In the genomic region with DNA sequence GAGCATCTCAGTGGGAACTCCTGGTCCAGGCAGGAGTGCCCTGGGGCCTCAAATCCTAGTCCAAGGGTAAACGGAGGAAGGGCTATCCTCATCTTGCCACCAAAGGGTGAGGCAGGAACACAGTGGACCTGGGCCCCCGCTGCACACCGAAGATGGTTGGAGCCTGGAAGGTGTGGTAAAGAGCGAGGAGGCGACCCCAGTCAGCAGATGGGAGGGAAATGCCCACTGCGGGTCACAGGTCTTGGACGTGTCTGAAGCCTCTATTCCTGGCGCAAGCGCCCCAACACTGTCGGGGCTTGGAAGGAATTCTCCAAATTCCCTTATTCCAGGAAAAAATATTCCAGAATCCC, we compare ENCODE assay signal across 9 cellular contexts. TPM values are rescaled to one million over a fixed set of nuclear protein-coding genes. Genes with fewer than 3 reads are reported as not detected.
DNase-seq lines count a peak whose midpoint lies in the region; ATAC-seq and TF ChIP-seq lines count a peak whose summit lies in the region.
"Had no signal": no experiment of that assay in that cellular context is flagged by ENCODE, and none has a peak within 500 bp of the region (broad histone marks: within the 10 kb centered on the region; RNA-seq: fewer than 3 reads in every experiment).

No MANE protein-coding gene starts in this region.

- H3K4me1 Mint-ChIP-seq in T-helper 17 cell: no peaks in the 10 kb centered on the region
- peaks cover 18% of the 10 kb centered on the region for H3K4me1 Mint-ChIP-seq in progenitor cell of endocrine pancreas (ENCODE audit: low read depth)

- H3K9me3 ChIP-seq in DND-41 (ENCODE audit: insufficient read depth, low read length, severe bottlenecking): no peaks in the 10 kb centered on the region
- H3K9me3 ChIP-seq in T-helper 17 cell (ENCODE audit: control insufficient read depth, low read length, poor library complexity, severe bottlenecking): no peaks in the 10 kb centered on the region

- H3K79me2 ChIP-seq in DND-41 (ENCODE audit: insufficient read depth, low read length): no peaks in the 10 kb centered on the region

- TF ChIP-seq POLR2A in GM18505 (IDR thresholded peaks at IDR 0.05; ENCODE audit: borderline replicate concordance, extremely low read depth, insufficient read depth, insufficient read length): no peak

- H4K20me1 ChIP-seq in DND-41 (ENCODE audit: insufficient read depth, low read length): peaks cover 10% of the 10 kb centered on the region

- 0 out of 2 replicates have a peak, but pooled peaks cover 3% of the 10 kb centered on the region for H3K4me1 ChIP-seq in DND-41 (ENCODE audit: insufficient read depth, low read length)

- H3K27ac ChIP-seq in DND-41 (ENCODE audit: low read length): no peak overlapping the region

- peaks cover 4% of the 10 kb centered on the region for H3K36me3 Mint-ChIP-seq in T-helper 17 cell (ENCODE audit: low read depth)
- H3K36me3 Mint-ChIP-seq in progenitor cell of endocrine pancreas (ENCODE audit: insufficient read depth): peaks cover 8% of the 10 kb centered on the region

- H3K27ac Mint-ChIP-seq in T-helper 17 cell (no peak overlapping the region), progenitor cell of endocrine pancreas (peak overlapping the region; percentile 82)

- H3K9me3 Mint-ChIP-seq in progenitor cell of endocrine pancreas (ENCODE audit: low read depth): no peaks in the 10 kb centered on the region

- no peak for TF ChIP-seq CTCF in DND-41 (IDR thresholded peaks at IDR 0.05; ENCODE audit: borderline replicate concordance, extremely low read depth, low read length, poor library complexity, severe bottlenecking)
- no peak for TF ChIP-seq CTCF in foreskin fibroblast (IDR thresholded peaks at IDR 0.05; ENCODE audit: low read depth, low read length)
- no peak for TF ChIP-seq CTCF in progenitor cell of endocrine pancreas (IDR thresholded peaks at IDR 0.05; ENCODE audit: unreplicated experiment)

- H3K4me3 ChIP-seq in DND-41 (ENCODE audit: low read depth in 1 of 2, low read length in 2 of 2): 0 out of 4 replicates have a peak overlapping the region, but pooled peaks of 1 of the 2 experiments have one; percentile 30
- peak overlapping the region; percentile 61 to 74 for H3K4me3 ChIP-seq in foreskin fibroblast (ENCODE audit: low read depth in 1 of 2, low read length in 2 of 2)

- H3K9ac ChIP-seq in DND-41 (ENCODE audit: low read depth, low read length): no peak overlapping the region; the same call in 1 of the 2 replicates

- H3K4me3 Mint-ChIP-seq in T-helper 17 cell (peak overlapping the region; percentile 82), progenitor cell of endocrine pancreas (ENCODE audit: low read depth) (peak overlapping the region; percentile 85)

- ATAC-seq in DND-41 (ENCODE audit: insufficient read depth, low read depth): no peak
- ATAC-seq in T-helper 17 cell: no peak
- ATAC-seq in HG03025 (IDR thresholded peaks at IDR 0.05; ENCODE audit: low FRiP score, unreplicated experiment): no peak
- no peak for ATAC-seq in GM18505 (IDR thresholded peaks at IDR 0.05; ENCODE audit: unreplicated experiment)

- H3K4me2 ChIP-seq in DND-41 (ENCODE audit: insufficient read depth, low read length): peak overlapping the region; percentile 53; the same call in 1 of the 2 replicates

- DNase-seq in DND-41: no peak
- no peak for DNase-seq in T-helper 17 cell
- DNase-seq in foreskin fibroblast: no peak
- DNase-seq in progenitor cell of endocrine pancreas (ENCODE audit: low spot score, unreplicated experiment): no peak
- DNase-seq in NCI-H2227 treated with DMSO at 0.1 percent for 48 hours (lab: John Stamatoyannopoulos, UW): no peak
- DNase-seq in hepatic stellate cell (ENCODE audit: low spot score): no peak
- DNase-seq: NCI-H510A treated with DMSO at 0.1 percent for 48 hours had no signal

- no peaks in the 10 kb centered on the region for H3K36me3 ChIP-seq in DND-41 (ENCODE audit: insufficient read depth, low read length)

- no peak overlapping the region for H2AFZ ChIP-seq in DND-41 (ENCODE audit: low read depth, low read length)

- peaks cover 43% of the 10 kb centered on the region for H3K27me3 ChIP-seq in DND-41 (ENCODE audit: insufficient read depth, low read length, poor library complexity)

- peaks cover 38% of the 10 kb centered on the region for H3K27me3 Mint-ChIP-seq in T-helper 17 cell
- H3K27me3 Mint-ChIP-seq in progenitor cell of endocrine pancreas: no peaks in the 10 kb centered on the region

RNA-seq across cellular contexts. Expression of a gene that starts 38.5 kb away (rescaled TPM):
- total RNA-seq in T-helper 17 cell (not detected), progenitor cell of endocrine pancreas (0.40 TPM in 1 of 2 replicates, not detected in the other)
